1 cellular context compared by ENCODE assay signal in genomic region chr11:67583319-67584204, GRCh38.
A peak's percentile ranks its signal among the peaks of the same experiment; 100 is the strongest.
TF ChIP-seq lines count a peak whose summit lies in the region.

GSTP1 (plus strand) TSS chr11:67583812; CDS start chr11:67583844, 32 bp downstream.

TF ChIP-seq in WTC11, 78 proteins besides CTCF, POLR2A, EP300 and RAD21 (continued from another document):
- TF ChIP-seq ARID4B (CRISPR knock-in tag; IDR thresholded peaks at IDR 0.05; ENCODE audit: borderline replicate concordance) = peak; percentile 45; the same call in 1 of the 2 replicates
- TF ChIP-seq HMGA2 (CRISPR knock-in tag; IDR thresholded peaks at IDR 0.05) = peak; percentile 100
- TF ChIP-seq TCF7 (CRISPR knock-in tag; IDR thresholded peaks at IDR 0.05; ENCODE audit: low read depth) = peak; percentile 46; the same call in 1 of the 2 replicates
- peak; percentile 88 for TF ChIP-seq HMGXB4 (CRISPR knock-in tag; IDR thresholded peaks at IDR 0.05)
- TF ChIP-seq RELA (CRISPR knock-in tag; IDR thresholded peaks at IDR 0.05; ENCODE audit: borderline replicate concordance) = peak; percentile 25; the same call in 1 of the 2 replicates
- TF ChIP-seq CREM (CRISPR knock-in tag; IDR thresholded peaks at IDR 0.05) = peak; percentile 65; the same call in 1 of the 2 replicates
- TF ChIP-seq AFF4 (CRISPR knock-in tag; IDR thresholded peaks at IDR 0.05; ENCODE audit: borderline replicate concordance) = peak; percentile 66; the same call in 1 of the 2 replicates
- peak; percentile 94 for TF ChIP-seq ZNF423 (CRISPR knock-in tag; IDR thresholded peaks at IDR 0.05)
- 0 out of 2 replicates have a peak, but pooled peaks have one; percentile 19 for TF ChIP-seq NR2C2 (CRISPR knock-in tag; IDR thresholded peaks at IDR 0.05)
- peak; percentile 80 for TF ChIP-seq FOXK1 (CRISPR knock-in tag; IDR thresholded peaks at IDR 0.05)
- TF ChIP-seq JUN (CRISPR knock-in tag; IDR thresholded peaks at IDR 0.05) = peak; percentile 69; the same call in 1 of the 2 replicates
- peak; percentile 79 for TF ChIP-seq SP1 (CRISPR knock-in tag; conservative IDR thresholded peaks at IDR 0.05)
- TF ChIP-seq E2F5 (CRISPR knock-in tag; IDR thresholded peaks at IDR 0.05) = peak; percentile 71; the same call in 1 of the 2 replicates
- TF ChIP-seq, protein P1, sequence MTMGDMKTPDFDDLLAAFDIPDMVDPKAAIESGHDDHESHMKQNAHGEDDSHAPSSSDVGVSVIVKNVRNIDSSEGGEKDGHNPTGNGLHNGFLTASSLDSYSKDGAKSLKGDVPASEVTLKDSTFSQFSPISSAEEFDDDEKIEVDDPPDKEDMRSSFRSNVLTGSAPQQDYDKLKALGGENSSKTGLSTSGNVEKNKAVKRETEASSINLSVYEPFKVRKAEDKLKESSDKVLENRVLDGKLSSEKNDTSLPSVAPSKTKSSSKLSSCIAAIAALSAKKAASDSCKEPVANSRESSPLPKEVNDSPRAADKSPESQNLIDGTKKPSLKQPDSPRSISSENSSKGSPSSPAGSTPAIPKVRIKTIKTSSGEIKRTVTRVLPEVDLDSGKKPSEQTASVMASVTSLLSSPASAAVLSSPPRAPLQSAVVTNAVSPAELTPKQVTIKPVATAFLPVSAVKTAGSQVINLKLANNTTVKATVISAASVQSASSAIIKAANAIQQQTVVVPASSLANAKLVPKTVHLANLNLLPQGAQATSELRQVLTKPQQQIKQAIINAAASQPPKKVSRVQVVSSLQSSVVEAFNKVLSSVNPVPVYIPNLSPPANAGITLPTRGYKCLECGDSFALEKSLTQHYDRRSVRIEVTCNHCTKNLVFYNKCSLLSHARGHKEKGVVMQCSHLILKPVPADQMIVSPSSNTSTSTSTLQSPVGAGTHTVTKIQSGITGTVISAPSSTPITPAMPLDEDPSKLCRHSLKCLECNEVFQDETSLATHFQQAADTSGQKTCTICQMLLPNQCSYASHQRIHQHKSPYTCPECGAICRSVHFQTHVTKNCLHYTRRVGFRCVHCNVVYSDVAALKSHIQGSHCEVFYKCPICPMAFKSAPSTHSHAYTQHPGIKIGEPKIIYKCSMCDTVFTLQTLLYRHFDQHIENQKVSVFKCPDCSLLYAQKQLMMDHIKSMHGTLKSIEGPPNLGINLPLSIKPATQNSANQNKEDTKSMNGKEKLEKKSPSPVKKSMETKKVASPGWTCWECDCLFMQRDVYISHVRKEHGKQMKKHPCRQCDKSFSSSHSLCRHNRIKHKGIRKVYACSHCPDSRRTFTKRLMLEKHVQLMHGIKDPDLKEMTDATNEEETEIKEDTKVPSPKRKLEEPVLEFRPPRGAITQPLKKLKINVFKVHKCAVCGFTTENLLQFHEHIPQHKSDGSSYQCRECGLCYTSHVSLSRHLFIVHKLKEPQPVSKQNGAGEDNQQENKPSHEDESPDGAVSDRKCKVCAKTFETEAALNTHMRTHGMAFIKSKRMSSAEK (CRISPR knock-in tag; IDR thresholded peaks at IDR 0.05; ENCODE audit: borderline replicate concordance) = no peak
- no peak for TF ChIP-seq MXD4 (CRISPR knock-in tag; IDR thresholded peaks at IDR 0.05; ENCODE audit: borderline replicate concordance)
- peak; percentile 76 for TF ChIP-seq ETV6 (CRISPR knock-in tag; IDR thresholded peaks at IDR 0.05)
- TF ChIP-seq TEAD1 (CRISPR knock-in tag; IDR thresholded peaks at IDR 0.05) = peak; percentile 54; the same call in 1 of the 2 replicates
- no peak for TF ChIP-seq ZNF416 (CRISPR knock-in tag; IDR thresholded peaks at IDR 0.05)
- TF ChIP-seq, protein P2, sequence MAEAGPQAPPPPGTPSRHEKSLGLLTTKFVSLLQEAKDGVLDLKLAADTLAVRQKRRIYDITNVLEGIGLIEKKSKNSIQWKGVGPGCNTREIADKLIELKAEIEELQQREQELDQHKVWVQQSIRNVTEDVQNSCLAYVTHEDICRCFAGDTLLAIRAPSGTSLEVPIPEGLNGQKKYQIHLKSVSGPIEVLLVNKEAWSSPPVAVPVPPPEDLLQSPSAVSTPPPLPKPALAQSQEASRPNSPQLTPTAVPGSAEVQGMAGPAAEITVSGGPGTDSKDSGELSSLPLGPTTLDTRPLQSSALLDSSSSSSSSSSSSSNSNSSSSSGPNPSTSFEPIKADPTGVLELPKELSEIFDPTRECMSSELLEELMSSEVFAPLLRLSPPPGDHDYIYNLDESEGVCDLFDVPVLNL (CRISPR knock-in tag; IDR thresholded peaks at IDR 0.05; ENCODE audit: borderline replicate concordance, low read depth) = peak; percentile 16; the same call in 1 of the 2 replicates
- TF ChIP-seq TP53 (CRISPR knock-in tag; IDR thresholded peaks at IDR 0.05) = peak; percentile 53; the same call in 1 of the 2 replicates
- no peak for TF ChIP-seq ATF2 (CRISPR knock-in tag; IDR thresholded peaks at IDR 0.05; ENCODE audit: borderline replicate concordance, low read depth)
- TF ChIP-seq, protein P3, sequence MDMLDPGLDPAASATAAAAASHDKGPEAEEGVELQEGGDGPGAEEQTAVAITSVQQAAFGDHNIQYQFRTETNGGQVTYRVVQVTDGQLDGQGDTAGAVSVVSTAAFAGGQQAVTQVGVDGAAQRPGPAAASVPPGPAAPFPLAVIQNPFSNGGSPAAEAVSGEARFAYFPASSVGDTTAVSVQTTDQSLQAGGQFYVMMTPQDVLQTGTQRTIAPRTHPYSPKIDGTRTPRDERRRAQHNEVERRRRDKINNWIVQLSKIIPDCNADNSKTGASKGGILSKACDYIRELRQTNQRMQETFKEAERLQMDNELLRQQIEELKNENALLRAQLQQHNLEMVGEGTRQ (CRISPR knock-in tag; IDR thresholded peaks at IDR 0.05) = peak; percentile 43; the same call in 1 of the 2 replicates
- peak; percentile 96 for TF ChIP-seq NFE2L1 (CRISPR knock-in tag; IDR thresholded peaks at IDR 0.05)
- TF ChIP-seq FOXP1 (CRISPR knock-in tag; IDR thresholded peaks at IDR 0.05; ENCODE audit: borderline replicate concordance) = peak; percentile 90; the same call in 1 of the 2 replicates
